8 cellular contexts compared by ENCODE assay signal in genomic region chr11:66051766-66052663, GRCh38. TPM values are rescaled to one million over a fixed set of nuclear protein-coding genes. Genes with fewer than 3 reads are reported as not detected.
DNase-seq lines count a peak whose midpoint lies in the region; ATAC-seq and TF ChIP-seq lines count a peak whose summit lies in the region.

A gene with protein sequence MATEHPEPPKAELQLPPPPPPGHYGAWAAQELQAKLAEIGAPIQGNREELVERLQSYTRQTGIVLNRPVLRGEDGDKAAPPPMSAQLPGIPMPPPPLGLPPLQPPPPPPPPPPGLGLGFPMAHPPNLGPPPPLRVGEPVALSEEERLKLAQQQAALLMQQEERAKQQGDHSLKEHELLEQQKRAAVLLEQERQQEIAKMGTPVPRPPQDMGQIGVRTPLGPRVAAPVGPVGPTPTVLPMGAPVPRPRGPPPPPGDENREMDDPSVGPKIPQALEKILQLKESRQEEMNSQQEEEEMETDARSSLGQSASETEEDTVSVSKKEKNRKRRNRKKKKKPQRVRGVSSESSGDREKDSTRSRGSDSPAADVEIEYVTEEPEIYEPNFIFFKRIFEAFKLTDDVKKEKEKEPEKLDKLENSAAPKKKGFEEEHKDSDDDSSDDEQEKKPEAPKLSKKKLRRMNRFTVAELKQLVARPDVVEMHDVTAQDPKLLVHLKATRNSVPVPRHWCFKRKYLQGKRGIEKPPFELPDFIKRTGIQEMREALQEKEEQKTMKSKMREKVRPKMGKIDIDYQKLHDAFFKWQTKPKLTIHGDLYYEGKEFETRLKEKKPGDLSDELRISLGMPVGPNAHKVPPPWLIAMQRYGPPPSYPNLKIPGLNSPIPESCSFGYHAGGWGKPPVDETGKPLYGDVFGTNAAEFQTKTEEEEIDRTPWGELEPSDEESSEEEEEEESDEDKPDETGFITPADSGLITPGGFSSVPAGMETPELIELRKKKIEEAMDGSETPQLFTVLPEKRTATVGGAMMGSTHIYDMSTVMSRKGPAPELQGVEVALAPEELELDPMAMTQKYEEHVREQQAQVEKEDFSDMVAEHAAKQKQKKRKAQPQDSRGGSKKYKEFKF (plus strand): TSS chr11:66052364. CDS start chr11:66052385, 21 bp downstream.

- peaks cover 44% of the 10 kb centered on the region for H3K4me1 Mint-ChIP-seq in osteocyte (ENCODE audit: unreplicated experiment)

- H3K9me3 ChIP-seq in thymus (ENCODE audit: control insufficient read depth), result no peaks in the 10 kb centered on the region

- H3K9me3 Mint-ChIP-seq in activated naive CD4-positive, alpha-beta T cell treated with anti-CD3 and anti-CD28 coated beads, Interleukin-2, amount 50 U/mL, for 72 hours, result no peaks in the 10 kb centered on the region
- H3K9me3 Mint-ChIP-seq in osteocyte (ENCODE audit: unreplicated experiment), result no peaks in the 10 kb centered on the region

- peaks cover 14% of the 10 kb centered on the region for H3K36me3 ChIP-seq in thymus (ENCODE audit: control insufficient read depth, insufficient read depth)

- peak; percentile 98 for DNase-seq in GM10248 (ENCODE audit: extremely low spot score)
- peak; percentile 99 for DNase-seq in NCI-H1092 treated with DMSO at 0.1 percent for 48 hours (lab: John Stamatoyannopoulos, UW)
- DNase-seq in SKM-1 (lab: John Stamatoyannopoulos, UW; ENCODE audit: unreplicated experiment), result peak; percentile 96
- peak; percentile 94 to 99 for DNase-seq in activated naive CD4-positive, alpha-beta T cell treated with anti-CD3 and anti-CD28 coated beads, Interleukin-2, amount 50 U/mL, for 72 hours (ENCODE audit: low spot score in 2 of 2)
- peak; percentile 99 for DNase-seq in glomerular visceral epithelial cell (ENCODE audit: extremely low spot score)
- DNase-seq in osteocyte (ENCODE audit: extremely low spot score, unreplicated experiment), result peak; percentile 99

- H3K27ac ChIP-seq in thymus (ENCODE audit: low read depth), result peak within 1 kb of the TSS; percentile 86

- WGBS in thymus, result under 1% methylated on average over 84 of the region's 84 CpGs

- CTCF ChIA-PET in GM10248 (lab: Yijun Ruan, JAX), result interaction anchor here (1.0 to 7.3 kb wide), 14 partner anchors 7 to 192 kb away, joined by 3 to 143 read pairs (median 4); partner anchors contain the start of genes CCDC85B, MUS81 and PACS1

- H3K27ac Mint-ChIP-seq in activated naive CD4-positive, alpha-beta T cell treated with anti-CD3 and anti-CD28 coated beads, Interleukin-2, amount 50 U/mL, for 72 hours, result peak within 1 kb of the TSS; percentile 92 to 100
- peak within 1 kb of the TSS; percentile 99 for H3K27ac Mint-ChIP-seq in osteocyte (ENCODE audit: unreplicated experiment)

- H3K27me3 Mint-ChIP-seq in osteocyte (ENCODE audit: unreplicated experiment), result no peaks in the 10 kb centered on the region

- no peak for TF ChIP-seq CTCF in GM10248 (IDR thresholded peaks at IDR 0.05; ENCODE audit: control extremely low read depth, extremely low read depth, low read depth, missing control alignments)
- TF ChIP-seq CTCF in osteocyte (IDR thresholded peaks at IDR 0.05), result no peak

- no peaks in the 10 kb centered on the region for H3K27me3 ChIP-seq in thymus (ENCODE audit: control insufficient read depth, insufficient read depth)

- peaks cover 21 to 39% of the 10 kb centered on the region in 2 donors for H3K36me3 Mint-ChIP-seq in activated naive CD4-positive, alpha-beta T cell treated with anti-CD3 and anti-CD28 coated beads, Interleukin-2, amount 50 U/mL, for 72 hours
- H3K36me3 Mint-ChIP-seq in osteocyte (ENCODE audit: unreplicated experiment), result peaks cover 24% of the 10 kb centered on the region

- H3K4me3 Mint-ChIP-seq in osteocyte (ENCODE audit: unreplicated experiment), result peak within 1 kb of the TSS; percentile 100

- ATAC-seq in HG02610 (IDR thresholded peaks at IDR 0.05; ENCODE audit: unreplicated experiment), result peak; percentile 94
- ATAC-seq in activated naive CD4-positive, alpha-beta T cell treated with anti-CD3 and anti-CD28 coated beads, Interleukin-2, amount 50 U/mL, for 72 hours, result peak; percentile 99

- POLR2A ChIA-PET in GM10248 (lab: Yijun Ruan, JAX), result interaction anchor here (0.5 to 1.7 kb wide), 3 partner anchors 15 to 194 kb away, joined by 4 to 8 read pairs (median 4); no protein-coding TSS in a partner anchor

- peaks cover 9% of the 10 kb centered on the region for H3K4me1 ChIP-seq in thymus (ENCODE audit: control insufficient read depth, insufficient read depth, low read length)

- H3K4me3 ChIP-seq in thymus (ENCODE audit: low read length), result peak within 1 kb of the TSS; percentile 66

RNA-seq across cellular contexts. Expression of the gene that starts here (rescaled TPM):
- 100 to 1,000 TPM; 236 to 246 TPM for total RNA-seq in activated naive CD4-positive, alpha-beta T cell treated with anti-CD3 and anti-CD28 coated beads, Interleukin-2, amount 50 U/mL, for 72 hours
- total RNA-seq in osteocyte, result 193 and 198 TPM in 2 replicates
- 147 TPM for polyA plus RNA-seq in thymus

Comparison
In these comparisons a context has a peak if more than half of its experiments do, and no peak if none do; other contexts are left out.
1. Peak in every context shown above with its lines: DNase-seq, ATAC-seq, H3K4me3 ChIP-seq and H3K27ac ChIP-seq.